ENCODE assay signal across 12 cellular contexts in the genomic region with DNA sequence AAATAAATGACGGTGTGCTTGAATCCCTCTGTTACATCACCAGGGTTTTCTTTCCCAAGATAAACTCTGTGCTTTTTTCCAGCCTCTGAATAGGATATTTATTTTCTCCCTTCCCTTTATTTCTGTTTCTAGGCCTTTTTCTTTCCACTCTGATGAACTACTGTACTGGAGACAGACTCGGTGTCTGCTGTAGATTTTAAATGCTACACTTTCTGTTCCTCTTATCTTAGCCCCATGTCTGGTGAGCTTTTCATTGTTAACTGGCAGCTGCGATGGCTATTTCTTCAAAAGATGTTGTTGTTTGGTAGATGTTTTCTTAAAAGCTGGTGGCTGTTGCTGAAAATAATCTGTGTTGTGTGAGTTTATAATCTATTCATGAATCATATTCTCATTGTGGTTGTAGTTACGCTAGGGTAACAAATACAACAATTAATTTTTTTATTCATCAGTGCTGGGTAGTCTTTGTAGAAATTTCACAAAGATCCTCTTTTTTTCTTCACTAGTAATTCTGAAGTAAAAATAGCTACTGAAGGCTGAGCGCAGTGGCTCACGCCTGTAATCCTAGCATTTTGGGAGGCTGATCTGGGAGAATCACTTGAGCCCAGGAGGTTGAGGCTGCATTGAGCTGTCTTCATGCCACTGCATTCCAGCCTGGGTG. TPM values are rescaled to one million over a fixed set of nuclear protein-coding genes. Genes with fewer than 3 reads are reported as not detected.
DNase-seq lines count a peak whose midpoint lies in the region; ATAC-seq and TF ChIP-seq lines count a peak whose summit lies in the region.
"Had no signal": no experiment of that assay in that cellular context is flagged by ENCODE, and none has a peak within 500 bp of the region (broad histone marks: within the 10 kb centered on the region; RNA-seq: fewer than 3 reads in every experiment).

No MANE protein-coding gene starts in this region.

- intact Hi-C loops in mucosa of descending colon (cut with DNase I, micrococcal nuclease), result no loop called here

- no peaks in the 10 kb centered on the region for H3K9me3 ChIP-seq in mucosa of descending colon
- no peaks in the 10 kb centered on the region for H3K9me3 ChIP-seq in MG63

- H3K36me3 Mint-ChIP-seq in IgD-negative memory B cell (peaks cover 7% of the 10 kb centered on the region), progenitor cell of endocrine pancreas (ENCODE audit: insufficient read depth) (peaks cover 42% of the 10 kb centered on the region)
- peaks cover 96% of the 10 kb centered on the region for H3K36me3 Mint-ChIP-seq in activated T-cell treated with anti-CD3 and anti-CD28 coated beads, Interleukin-2, amount 50 U/mL, for 24 hours (ENCODE audit: low read depth)

- H3K27me3 Mint-ChIP-seq in IgD-negative memory B cell (no peaks in the 10 kb centered on the region), progenitor cell of endocrine pancreas (no peaks in the 10 kb centered on the region)
- H3K27me3 Mint-ChIP-seq in activated T-cell treated with anti-CD3 and anti-CD28 coated beads, Interleukin-2, amount 50 U/mL, for 24 hours, result no peaks in the 10 kb centered on the region
- H3K27me3 Mint-ChIP-seq: activated CD4-positive, alpha-beta memory T cell treated with anti-CD3 and anti-CD28 coated beads for 36 hours; central memory CD8-positive, alpha-beta T cell had no signal

- peak; percentile 78 for ATAC-seq in GM18867 (IDR thresholded peaks at IDR 0.05; ENCODE audit: unreplicated experiment)
- peak; percentile 66 for ATAC-seq in HG02610 (IDR thresholded peaks at IDR 0.05; ENCODE audit: unreplicated experiment)
- ATAC-seq in mucosa of descending colon, result peak; percentile 34

- H3K4me3 Mint-ChIP-seq in IgD-negative memory B cell (peak overlapping the region in 3 of 4 donors; percentile 19 to 79 (median 67)), progenitor cell of endocrine pancreas (ENCODE audit: low read depth) (no peak overlapping the region)
- H3K4me3 Mint-ChIP-seq in activated T-cell treated with anti-CD3 and anti-CD28 coated beads, Interleukin-2, amount 50 U/mL, for 24 hours, result no peak overlapping the region
- H3K4me3 Mint-ChIP-seq: activated CD4-positive, alpha-beta memory T cell treated with anti-CD3 and anti-CD28 coated beads for 36 hours; central memory CD8-positive, alpha-beta T cell had no signal

- no peak overlapping the region for H3K4me3 ChIP-seq in mucosa of descending colon
- H3K4me3 ChIP-seq in MG63, result no peak overlapping the region

- H3K4me1 Mint-ChIP-seq in IgD-negative memory B cell, result peaks cover 47 to 58% (median 53%) of the 10 kb centered on the region in 3 donors
- peaks cover 41% of the 10 kb centered on the region for H3K4me1 Mint-ChIP-seq in progenitor cell of endocrine pancreas (ENCODE audit: low read depth)
- H3K4me1 Mint-ChIP-seq in activated T-cell treated with anti-CD3 and anti-CD28 coated beads, Interleukin-2, amount 50 U/mL, for 24 hours (ENCODE audit: low read depth), result peaks cover 63% of the 10 kb centered on the region

- H3K36me3 ChIP-seq in mucosa of descending colon (ENCODE audit: low read depth) (no peaks in the 10 kb centered on the region), MG63 (peaks cover 4% of the 10 kb centered on the region; the same call in 1 of the 2 replicates)

- no peak for DNase-seq in mucosa of descending colon
- DNase-seq in progenitor cell of endocrine pancreas (ENCODE audit: low spot score, unreplicated experiment), result no peak
- DNase-seq in activated T-cell treated with anti-CD3 and anti-CD28 coated beads, Interleukin-2, amount 50 U/mL, for 24 hours, result no peak
- no peak for DNase-seq in GOT3 (lab: John Stamatoyannopoulos, UW)
- DNase-seq in MG63, result no peak
- DNase-seq: activated CD4-positive, alpha-beta memory T cell treated with anti-CD3 and anti-CD28 coated beads for 36 hours; EL had no signal

- no peaks in the 10 kb centered on the region for H3K27me3 ChIP-seq in MG63

- no peak for TF ChIP-seq CTCF in mucosa of descending colon (IDR thresholded peaks at IDR 0.05)
- TF ChIP-seq CTCF in progenitor cell of endocrine pancreas (IDR thresholded peaks at IDR 0.05; ENCODE audit: unreplicated experiment), result no peak

- no peaks in the 10 kb centered on the region for H3K9me3 Mint-ChIP-seq in IgD-negative memory B cell
- H3K9me3 Mint-ChIP-seq in progenitor cell of endocrine pancreas (ENCODE audit: low read depth), result peaks cover 23% of the 10 kb centered on the region
- no peaks in the 10 kb centered on the region for H3K9me3 Mint-ChIP-seq in activated T-cell treated with anti-CD3 and anti-CD28 coated beads, Interleukin-2, amount 50 U/mL, for 24 hours
- H3K9me3 Mint-ChIP-seq: activated CD4-positive, alpha-beta memory T cell treated with anti-CD3 and anti-CD28 coated beads for 36 hours; central memory CD8-positive, alpha-beta T cell had no signal

- H3K4me1 ChIP-seq in mucosa of descending colon (ENCODE audit: low read depth), result no peaks in the 10 kb centered on the region

- peak overlapping the region; percentile 43 to 88 (median 72) for H3K27ac Mint-ChIP-seq in IgD-negative memory B cell
- H3K27ac Mint-ChIP-seq in progenitor cell of endocrine pancreas, result no peak overlapping the region
- H3K27ac Mint-ChIP-seq in activated T-cell treated with anti-CD3 and anti-CD28 coated beads, Interleukin-2, amount 50 U/mL, for 24 hours, result no peak overlapping the region
- H3K27ac Mint-ChIP-seq: activated CD4-positive, alpha-beta memory T cell treated with anti-CD3 and anti-CD28 coated beads for 36 hours had no signal

RNA-seq across cellular contexts. Expression of gene SCAANT1, which starts 15.6 kb away (rescaled TPM):
- not detected for polyA plus RNA-seq in IgD-negative memory B cell
- not detected for total RNA-seq in mucosa of descending colon
- total RNA-seq in progenitor cell of endocrine pancreas, result not detected in 2 replicates
- not detected in 2 replicates for total RNA-seq in MG63 (2014; rRNA removed; shearing (Covaris generic); ENCODE audit: low replicate concordance)
- total RNA-seq: activated CD4-positive, alpha-beta memory T cell treated with anti-CD3 and anti-CD28 coated beads for 36 hours; posterior vena cava had no signal

Comparison
In these comparisons a context has a peak if more than half of its experiments do, and no peak if none do; other contexts are left out.
1. H3K27ac Mint-ChIP-seq: peak in IgD-negative memory B cell (3 of 3); none in progenitor cell of endocrine pancreas (single experiment) and activated T-cell treated with anti-CD3 and anti-CD28 coated beads, Interleukin-2, amount 50 U/mL, for 24 hours (single experiment).
2. H3K4me3 Mint-ChIP-seq: peak in IgD-negative memory B cell (3 of 4); none in progenitor cell of endocrine pancreas (single experiment) and activated T-cell treated with anti-CD3 and anti-CD28 coated beads, Interleukin-2, amount 50 U/mL, for 24 hours (single experiment).
3. Peak in every context shown above with its lines, with median percentiles within 50 percentile points of each other: ATAC-seq.